In genomic region chr5:158303883-158304282, GRCh38 we compare ENCODE assay signal across 10 cellular contexts.
"Had no signal": no experiment of that assay in that cellular context is flagged by ENCODE, and none has a peak within 500 bp of the region (broad histone marks: within the 10 kb centered on the region; RNA-seq: fewer than 3 reads in every experiment).

No MANE protein-coding gene starts in this region.

- H3K27ac ChIP-seq: GM23248 had no signal

- H3K4me1 ChIP-seq: HAP-1 had no signal

- H3K9me3 ChIP-seq: HAP-1 had no signal

- H3K4me3 ChIP-seq: GM23248, HAP-1, K562 had no signal

- DNase-seq: GM23248, GOT3, H7, HFFc6, IMR-90, KG1 had no signal

- FAIRE-seq: HTR-8/SVneo, K562 had no signal

- H3K9ac ChIP-seq: GM23248 had no signal

- ATAC-seq: HCT116, K562 had no signal

- H3K36me3 ChIP-seq: HAP-1 had no signal

- H2AFZ ChIP-seq: GM23248 had no signal
